In genomic region chr2:169694113-169694893, GRCh38 we compare ENCODE assay signal across 8 cellular contexts. TPM values are rescaled to one million over a fixed set of nuclear protein-coding genes. Genes with fewer than 3 reads are reported as not detected.
DNase-seq lines count a peak whose midpoint lies in the region; ATAC-seq, FAIRE-seq and TF ChIP-seq lines count a peak whose summit lies in the region.

Gene CFAP210, minus strand, starts transcription at chr2:169694405. Its CDS starts 78 bp downstream, at chr2:169694327.
Gene PHOSPHO2, plus strand, starts transcription at chr2:169694469. Its CDS starts 6,503 bp downstream, at chr2:169700972.

- H3K4me3 Mint-ChIP-seq in chondrocyte (ENCODE audit: unreplicated experiment), result peak within 1 kb of the TSS; percentile 95

- peaks cover 4% of the 10 kb centered on the region for H3K36me3 Mint-ChIP-seq in chondrocyte (ENCODE audit: low read depth)

- no peaks in the 10 kb centered on the region for H3K9me3 ChIP-seq in kidney (ENCODE audit: control insufficient read depth in 1 of 2, low read length in 2 of 2)

- H3K4me1 Mint-ChIP-seq in chondrocyte (ENCODE audit: low read depth), result peaks cover 16% of the 10 kb centered on the region

- TF ChIP-seq CTCF in chondrocyte (IDR thresholded peaks at IDR 0.05), result no peak
- TF ChIP-seq CTCF in kidney (IDR thresholded peaks at IDR 0.05; ENCODE audit: borderline replicate concordance, extremely low read depth, insufficient read depth), result no peak

- H3K9me3 Mint-ChIP-seq in chondrocyte (ENCODE audit: low read depth), result peaks cover 7% of the 10 kb centered on the region

- TF ChIP-seq POLR2A in GM19193 (IDR thresholded peaks at IDR 0.05; ENCODE audit: extremely low read depth, insufficient read depth, insufficient read length), result peak; percentile 76

- H3K36me3 ChIP-seq in kidney (ENCODE audit: control insufficient read depth in 1 of 2, insufficient read depth in 2 of 2, low read length in 2 of 2), result no peaks in the 10 kb centered on the region

- ATAC-seq in HG03432 (IDR thresholded peaks at IDR 0.05; ENCODE audit: unreplicated experiment), result peak; percentile 100

- no peaks in the 10 kb centered on the region for H3K27me3 Mint-ChIP-seq in chondrocyte (ENCODE audit: low read depth)

- H3K27ac ChIP-seq in kidney (ENCODE audit: low read depth in 2 of 2, low read length in 2 of 2), result peak within 1 kb of the TSS; percentile 62 to 64

- intact Hi-C loops in kidney (cut with DNase I), result no loop called here

- FAIRE-seq in kidney (lab: Jason Lieb, UNC), result peak; percentile 69

- H3K9ac ChIP-seq in kidney (ENCODE audit: low read length in 2 of 2), result peak within 1 kb of the TSS; percentile 41 to 74

- peaks cover 2 to 11% of the 10 kb centered on the region in 2 donors for H3K4me1 ChIP-seq in kidney (ENCODE audit: control insufficient read depth in 1 of 2, insufficient read depth in 1 of 2, low read depth in 1 of 2, low read length in 2 of 2)

- H3K27ac Mint-ChIP-seq in chondrocyte (ENCODE audit: unreplicated experiment), result peak within 1 kb of the TSS; percentile 95

- H3K4me3 ChIP-seq in kidney (ENCODE audit: low read length in 2 of 2), result peak within 1 kb of the TSS; percentile 92 to 94

- DNase-seq in Ammon's horn (ENCODE audit: low spot score) (peak; percentile 99), NCI-H460 (ENCODE audit: extremely low read depth, low read depth) (peak; percentile 94), chondrocyte (ENCODE audit: low spot score) (peak; percentile 100), kidney (peak; percentile 100)
- DNase-seq in activated CD4-positive, alpha-beta T cell treated with anti-CD3 and anti-CD28 coated beads for 1 hour, result peak; percentile 99
- peak; percentile 94 to 97 for DNase-seq in stimulated activated CD4-positive, alpha-beta T cell treated with anti-CD3 and anti-CD28 coated beads, Interleukin-15, amount 100 ng/mL, for 1 hour (ENCODE audit: low read depth in 1 of 2, low spot score in 1 of 2)

RNA-seq across cellular contexts. Expression of gene CFAP210, which starts in this region (rescaled TPM):
- total RNA-seq in NCI-H460 (2014; rRNA removed; shearing (Covaris generic)), result 0.12 and 0.20 TPM in 2 replicates
- polyA plus RNA-seq in NCI-H460 (2014; cell fraction: nucleus; rRNA removed), result not detected in 2 replicates
- total RNA-seq in chondrocyte (0.19 TPM in 1 of 3 replicates, not detected in the others), kidney (0.60 TPM)
- polyA plus RNA-seq in kidney (ENCODE audit: insufficient read depth, low read depth, low replicate concordance), result 0.65 TPM

RNA-seq across cellular contexts. Expression of gene PHOSPHO2, which starts in this region (rescaled TPM):
- total RNA-seq in NCI-H460 (2014; rRNA removed; shearing (Covaris generic)), result 3.8 and 5.5 TPM in 2 replicates
- 1.8 and 5.4 TPM in 2 replicates for polyA plus RNA-seq in NCI-H460 (2014; cell fraction: nucleus; rRNA removed)
- total RNA-seq in chondrocyte, result 3.0 to 4.2 TPM (median 3.3 TPM) in 3 replicates
- total RNA-seq in kidney, result 7.5 TPM
- 4.5 TPM for polyA plus RNA-seq in kidney (ENCODE audit: insufficient read depth, low read depth, low replicate concordance)

Comparison
In these comparisons a context has a peak if more than half of its experiments do, and no peak if none do; other contexts are left out.
1. Peak in every context shown above with its lines: DNase-seq, ATAC-seq, H3K4me3 ChIP-seq and H3K27ac ChIP-seq.